Comparison of ENCODE assay signal across 9 cellular contexts in genomic region chr20:18056174-18057105, GRCh38. TPM values are rescaled to one million over a fixed set of nuclear protein-coding genes. Genes with fewer than 3 reads are reported as not detected.
DNase-seq lines count a peak whose midpoint lies in the region; ATAC-seq, FAIRE-seq and TF ChIP-seq lines count a peak whose summit lies in the region.
"Had no signal": no experiment of that assay in that cellular context is flagged by ENCODE, and none has a peak within 500 bp of the region (broad histone marks: within the 10 kb centered on the region; RNA-seq: fewer than 3 reads in every experiment).

No MANE protein-coding gene starts in this region.

- H3K36me3 Mint-ChIP-seq in activated T-cell treated with anti-CD3 and anti-CD28 coated beads, Interleukin-2, amount 50 U/mL, for 24 hours (ENCODE audit: low read depth): no peaks in the 10 kb centered on the region

- TF ChIP-seq CTCF in pancreas (IDR thresholded peaks at IDR 0.05): no peak

- FAIRE-seq in pancreas (lab: Jason Lieb, UNC): no peak

- H3K27me3 ChIP-seq in pancreas: no peaks in the 10 kb centered on the region

- H3K4me1 ChIP-seq in pancreas: peaks cover 0 to 8% (median 0%) of the 10 kb centered on the region in 3 donors

- intact Hi-C loops in pancreas (cut with DNase I): no loop called here

- H3K4me3 ChIP-seq in pancreas: peak overlapping the region; percentile 46 to 71 (median 70)

- H3K4me3 Mint-ChIP-seq in activated T-cell treated with anti-CD3 and anti-CD28 coated beads, Interleukin-2, amount 50 U/mL, for 24 hours: peak overlapping the region; percentile 56

- peak overlapping the region; percentile 62 to 87 (median 74) for H3K27ac ChIP-seq in pancreas

- H3K27me3 Mint-ChIP-seq in activated T-cell treated with anti-CD3 and anti-CD28 coated beads, Interleukin-2, amount 50 U/mL, for 24 hours: peaks cover 80% of the 10 kb centered on the region

- peak; percentile 83 for ATAC-seq in esophagus mucosa
- peak; percentile 21 to 43 (median 27) for ATAC-seq in pancreas

- WGBS in pancreas, 2 donors: 4% methylated on average over 65 to 104 of the region's 104 CpGs

- H3K27ac Mint-ChIP-seq in activated T-cell treated with anti-CD3 and anti-CD28 coated beads, Interleukin-2, amount 50 U/mL, for 24 hours: no peak overlapping the region
- H3K27ac Mint-ChIP-seq: activated naive CD4-positive, alpha-beta T cell treated with anti-CD3 and anti-CD28 coated beads, Interleukin-2, amount 50 U/mL, for 72 hours had no signal

- no peaks in the 10 kb centered on the region for H3K9me3 Mint-ChIP-seq in activated T-cell treated with anti-CD3 and anti-CD28 coated beads, Interleukin-2, amount 50 U/mL, for 24 hours
- H3K9me3 Mint-ChIP-seq: activated naive CD4-positive, alpha-beta T cell treated with anti-CD3 and anti-CD28 coated beads, Interleukin-2, amount 50 U/mL, for 72 hours had no signal

- no peaks in the 10 kb centered on the region for H3K9me3 ChIP-seq in pancreas

- DNase-seq in activated T-cell treated with anti-CD3 and anti-CD28 coated beads, Interleukin-2, amount 50 U/mL, for 24 hours: peak; percentile 44
- no peak for DNase-seq in activated T-cell treated with anti-CD3 and anti-CD28 coated beads, Interleukin-2, amount 50 U/mL, for 1 hour
- DNase-seq in RPMI7951 (ENCODE audit: low read depth): peak; percentile 21
- DNase-seq in pancreas: peak; percentile 16 to 83 (median 48)
- no peak for DNase-seq in HK-2 (ENCODE audit: unreplicated experiment)
- no peak for DNase-seq in cerebellar nuclear complex (lab: John Stamatoyannopoulos, UW)
- no peak for DNase-seq in Ammon's horn (ENCODE audit: low spot score)

- peaks cover 15% of the 10 kb centered on the region for H3K4me1 Mint-ChIP-seq in activated T-cell treated with anti-CD3 and anti-CD28 coated beads, Interleukin-2, amount 50 U/mL, for 24 hours (ENCODE audit: low read depth)

- no peaks in the 10 kb centered on the region for H3K36me3 ChIP-seq in pancreas

RNA-seq across cellular contexts. Expression of gene OVOL2, which starts 1.3 kb away (rescaled TPM):
- total RNA-seq in RPMI7951 (2014; rRNA removed; shearing (Covaris generic)): not detected in 2 replicates
- 11.0 TPM for total RNA-seq in esophagus mucosa
- 1 to 10 TPM; 4.2 to 7.9 (median 4.9) TPM for total RNA-seq in pancreas
- 1 to 10 TPM; 4.4 to 6.6 TPM for polyA plus RNA-seq in pancreas
- total RNA-seq: activated naive CD4-positive, alpha-beta T cell treated with anti-CD3 and anti-CD28 coated beads, Interleukin-2, amount 50 U/mL, for 72 hours had no signal

Comparison
In these comparisons a context has a peak if more than half of its experiments do, and no peak if none do; other contexts are left out.
1. DNase-seq: peak in activated T-cell treated with anti-CD3 and anti-CD28 coated beads, Interleukin-2, amount 50 U/mL, for 24 hours (single experiment), RPMI7951 (single experiment) and pancreas (6 of 6); none in activated T-cell treated with anti-CD3 and anti-CD28 coated beads, Interleukin-2, amount 50 U/mL, for 1 hour (single experiment), HK-2 (single experiment), cerebellar nuclear complex (0 of 2) and Ammon's horn (single experiment).